15 cellular contexts compared by ENCODE assay signal in the genomic region with DNA sequence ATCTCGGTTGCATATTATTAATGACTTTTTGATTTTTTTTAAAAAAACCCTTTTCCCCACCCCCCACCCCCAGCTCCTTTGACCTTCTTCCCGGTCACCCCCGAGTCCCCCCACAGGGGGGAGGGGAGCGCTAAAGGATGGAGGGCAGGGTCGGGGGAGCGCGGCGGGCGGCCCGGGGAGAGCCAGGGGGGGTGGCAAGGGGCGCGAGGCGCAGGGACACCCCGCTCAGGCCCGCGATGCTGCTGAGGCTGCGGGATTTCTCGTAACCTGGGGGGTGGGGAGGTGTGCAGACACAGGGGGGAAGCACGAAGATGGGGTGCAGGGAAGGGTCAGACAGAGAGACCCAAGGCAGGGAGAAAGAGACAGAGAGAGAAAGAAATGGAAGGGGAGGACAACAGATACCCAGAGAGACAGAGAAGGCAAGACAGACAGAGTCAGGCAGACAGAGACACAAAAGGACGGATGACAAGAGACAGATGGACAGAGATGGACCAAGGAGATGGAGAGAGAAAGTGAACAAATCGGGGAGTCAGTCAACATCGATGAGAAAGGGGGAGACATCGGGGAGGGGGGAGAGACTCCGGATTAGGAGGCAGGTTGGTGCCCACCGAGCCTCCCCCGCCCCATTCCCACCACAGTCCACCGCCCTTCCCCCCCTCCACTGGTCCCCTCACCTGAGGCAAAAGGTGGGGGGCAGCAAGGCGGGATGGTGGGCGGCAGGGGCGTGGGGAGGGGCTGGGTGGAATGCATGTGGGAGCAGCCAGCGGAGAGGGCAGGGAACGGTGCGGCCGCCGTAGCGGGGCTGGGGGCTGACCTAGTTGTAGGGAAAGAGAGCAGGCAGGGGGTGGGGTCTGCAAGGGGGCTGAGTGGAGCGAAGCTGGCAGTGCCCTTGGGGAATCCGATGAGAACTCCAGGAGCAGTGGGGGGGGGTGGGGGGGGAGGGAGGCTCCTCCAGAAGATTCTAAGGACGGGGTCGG. TPM values are rescaled to one million over a fixed set of nuclear protein-coding genes. Genes with fewer than 3 reads are reported as not detected.
DNase-seq lines count a peak whose midpoint lies in the region; ATAC-seq, FAIRE-seq and TF ChIP-seq lines count a peak whose summit lies in the region.
"Had no signal": no experiment of that assay in that cellular context is flagged by ENCODE, and none has a peak within 500 bp of the region (broad histone marks: within the 10 kb centered on the region; RNA-seq: fewer than 3 reads in every experiment).

No MANE protein-coding gene starts in this region.

- H4K20me1 ChIP-seq in H1 (replicated peaks in 1 of 2; ENCODE audit: control insufficient read depth in 1 of 2, insufficient read depth in 2 of 2, low read length in 2 of 2) (peaks cover 0 to 1% of the 10 kb centered on the region in 2 experiments), osteoblast (ENCODE audit: insufficient read depth, low read length) (no peaks in the 10 kb centered on the region)

- peak overlapping the region; percentile 57 for H3K27ac ChIP-seq in H1 (ENCODE audit: low read depth, low read length)
- no peak overlapping the region for H3K27ac ChIP-seq in osteoblast (ENCODE audit: low read depth, low read length)
- H3K27ac ChIP-seq: uterus had no signal

- no peak for TF ChIP-seq POLR2A in H1 (IDR thresholded peaks at IDR 0.05; ENCODE audit: control extremely low read depth in 1 of 2, low read depth in 2 of 2, low read length in 2 of 2)

- peaks cover 0 to 5% (median 1%) of the 10 kb centered on the region in 4 experiments; a peak in 2 of 7 replicates for H3K27me3 ChIP-seq in H1 (replicated peaks in 1 of 4; ENCODE audit: control insufficient read depth in 3 of 4, extremely low read depth in 1 of 4, insufficient read depth in 3 of 4, low read length in 3 of 4)
- peaks cover 26% of the 10 kb centered on the region for H3K27me3 ChIP-seq in osteoblast (ENCODE audit: insufficient read depth, low read length)

- POLR2A ChIA-PET in H1 (lab: Charles Lee; ENCODE audit: partially characterized antibody): interaction anchor here (0.6 to 4.6 kb wide), 16 partner anchors 8 to 490 kb away, joined by 3 to 46 read pairs (median 4); a partner anchor contains a TSS

- peak overlapping the region; percentile 80 for H3K18ac ChIP-seq in H1 (ENCODE audit: extremely low read depth, low read length)

- H3K4me3 ChIP-seq in H1 (ENCODE audit: extremely low read depth in 1 of 4, insufficient read depth in 2 of 4, low read depth in 3 of 4, low read length in 4 of 4) (peak overlapping the region; percentile 52 to 88 (median 68)), osteoblast (ENCODE audit: insufficient read depth, low read length) (no peak overlapping the region)
- H3K4me3 ChIP-seq: uterus had no signal

- peaks cover 5 to 14% (median 9%) of the 10 kb centered on the region in 4 experiments for H3K4me1 ChIP-seq in H1 (replicated peaks in 1 of 4; ENCODE audit: control insufficient read depth in 3 of 4, insufficient read depth in 4 of 4, low read length in 3 of 4)
- H3K4me1 ChIP-seq in osteoblast (ENCODE audit: insufficient read depth, low read length): no peaks in the 10 kb centered on the region
- H3K4me1 ChIP-seq: uterus had no signal

- peaks cover 22% of the 10 kb centered on the region for H3K23me2 ChIP-seq in H1 (ENCODE audit: low read depth, low read length)

- DNase-seq in T-helper 2 cell treated with Interferon-gamma antibody and Interleukin-4, amounts not matched to agents 5 μg/mL and 100 μg/mL, for 36 hours (ENCODE audit: low spot score): no peak
- DNase-seq in T-helper 2 cell (no peak), NCI-H146 treated with DMSO at 0.1 percent for 48 hours (lab: John Stamatoyannopoulos, UW; ENCODE audit: unreplicated experiment) (peak; percentile 15), H1 (ENCODE audit: low read depth in 1 of 2, low spot score in 2 of 2) (peak in 1 of 2 experiments; percentile 77), osteoblast (ENCODE audit: insufficient read length, low spot score, missing footprints) (peak; percentile 41), NCI-H1092 treated with DMSO at 0.1 percent for 48 hours (lab: John Stamatoyannopoulos, UW) (no peak)
- no peak for DNase-seq in stimulated activated CD4-positive, alpha-beta T cell treated with anti-CD3 and anti-CD28 coated beads, Interleukin-2, amount 100 ng/mL, for 24 hours
- DNase-seq: activated CD4-positive, alpha-beta T cell treated with anti-CD3 and anti-CD28 coated beads, Interleukin-2, amount 50 U/mL, for 4 hours; AML-193; foreskin melanocyte; mesenchymal stem cell; MM.1S; SIG-M5; uterus had no signal

- H2AK5ac ChIP-seq in H1 (ENCODE audit: low read depth, low read length): peak overlapping the region; percentile 86; the same call in 1 of the 2 replicates

- peak overlapping the region; percentile 88 to 98 for H3K4me2 ChIP-seq in H1 (ENCODE audit: insufficient read depth in 1 of 2, low read depth in 2 of 2, low read length in 2 of 2)
- H3K4me2 ChIP-seq in osteoblast (ENCODE audit: insufficient read depth, low read length): no peak overlapping the region

- TF ChIP-seq RAD21 in H1 (IDR thresholded peaks at IDR 0.05 in 1 of 2, conservative IDR thresholded peaks at IDR 0.05 in 1 of 2; ENCODE audit: low read depth in 2 of 2, low read length in 2 of 2): no peak

- CTCF ChIA-PET in H1 (lab: Charles Lee; ENCODE audit: partially characterized antibody): interaction anchor here (1.0 to 2.3 kb wide), 13 partner anchors 10 to 164 kb away, joined by 3 to 10 read pairs (median 5); a partner anchor contains a TSS

- H3K79me1 ChIP-seq in H1 (ENCODE audit: low read depth, low read length): no peaks in the 10 kb centered on the region

- peak overlapping the region; percentile 8 for H2BK120ac ChIP-seq in H1 (replicated peaks; ENCODE audit: low read depth, low read length)

- H2BK15ac ChIP-seq in H1 (ENCODE audit: low read length): peak overlapping the region; percentile 48; the same call in 1 of the 2 replicates

- H3K9me3 Mint-ChIP-seq in T-helper 2 cell treated with Interferon-gamma antibody and Interleukin-4, amounts not matched to agents 5 μg/mL and 100 μg/mL, for 36 hours: no peaks in the 10 kb centered on the region

- 0 out of 2 replicates have a peak overlapping the region, but pooled peaks have one; percentile 40 for H2BK20ac ChIP-seq in H1 (ENCODE audit: low read length)

- peak overlapping the region; percentile 3 for H3K56ac ChIP-seq in H1 (replicated peaks; ENCODE audit: insufficient read length, low read depth, low read length)

- TF ChIP-seq CTCF in H1 (IDR thresholded peaks at IDR 0.05; ENCODE audit: control extremely low read depth in 1 of 3, insufficient read depth in 1 of 3, low read depth in 1 of 3, low read length in 3 of 3) (no peak), osteoblast (IDR thresholded peaks at IDR 0.05; ENCODE audit: extremely low read depth, low read depth, low read length) (no peak)

- no peak for TF ChIP-seq EP300 in H1 (IDR thresholded peaks at IDR 0.05; ENCODE audit: borderline replicate concordance in 1 of 2, low read depth in 2 of 2, low read length in 2 of 2)

- H3K4ac ChIP-seq in H1 (replicated peaks; ENCODE audit: insufficient read length, low read depth, low read length): peak overlapping the region; percentile 22

- H3K23ac ChIP-seq in H1 (ENCODE audit: insufficient read length): no peak overlapping the region

- H3K4me1 Mint-ChIP-seq in T-helper 2 cell treated with Interferon-gamma antibody and Interleukin-4, amounts not matched to agents 5 μg/mL and 100 μg/mL, for 36 hours (ENCODE audit: low read depth): peaks cover 8% of the 10 kb centered on the region

- H3K14ac ChIP-seq in H1 (ENCODE audit: insufficient read length): no peak overlapping the region

- H2BK12ac ChIP-seq in H1 (ENCODE audit: low read depth, low read length): peak overlapping the region; percentile 89

- peaks cover 5% of the 10 kb centered on the region for H3K36me3 Mint-ChIP-seq in T-helper 2 cell treated with Interferon-gamma antibody and Interleukin-4, amounts not matched to agents 5 μg/mL and 100 μg/mL, for 36 hours (ENCODE audit: low read depth)

- H2BK5ac ChIP-seq in H1 (ENCODE audit: low read depth, low read length): peak overlapping the region; percentile 71

- H3K4me3 Mint-ChIP-seq in T-helper 2 cell treated with Interferon-gamma antibody and Interleukin-4, amounts not matched to agents 5 μg/mL and 100 μg/mL, for 36 hours: peak overlapping the region; percentile 68

- FAIRE-seq in H1 (lab: Jason Lieb, UNC): no peak

- WGBS in H1 (ENCODE audit: extremely low coverage in 1 of 2, insufficient coverage in 1 of 2, insufficient read length in 1 of 2, insufficient replicate concordance in 2 of 2, low coverage in 1 of 2, low lambda C conversion rate in 2 of 2, missing lambda C conversion rate in 1 of 2), 2 experiments: 4% methylated on average over 10 of the region's 40 CpGs; no CpG with 5 or more reads in 1 of the 2 experiments

- peak overlapping the region; percentile 88 for H4K91ac ChIP-seq in H1 (replicated peaks; ENCODE audit: insufficient read length, low read length)

- H2AFZ ChIP-seq in H1 (ENCODE audit: low read length) (no peak overlapping the region), osteoblast (ENCODE audit: low read length) (no peak overlapping the region)

- H3K27ac Mint-ChIP-seq in T-helper 2 cell treated with Interferon-gamma antibody and Interleukin-4, amounts not matched to agents 5 μg/mL and 100 μg/mL, for 36 hours: peak overlapping the region; percentile 66

- peaks cover 51% of the 10 kb centered on the region for H3K27me3 Mint-ChIP-seq in T-helper 2 cell treated with Interferon-gamma antibody and Interleukin-4, amounts not matched to agents 5 μg/mL and 100 μg/mL, for 36 hours (ENCODE audit: low read depth)

- H3K36me3 ChIP-seq in H1 (ENCODE audit: control insufficient read depth in 2 of 4, insufficient read depth in 4 of 4, low read length in 3 of 4) (peaks cover 0 to 6% (median 0%) of the 10 kb centered on the region in 4 experiments; a peak in 1 of 8 replicates), osteoblast (ENCODE audit: insufficient read depth, low read length) (no peaks in the 10 kb centered on the region)
- H3K36me3 ChIP-seq: uterus had no signal

- H4K5ac ChIP-seq in H1 (ENCODE audit: insufficient read length, low read depth, low read length): peak overlapping the region; percentile 87

- peak overlapping the region in 1 of 4 experiments; percentile 91; a peak in 4 of 7 replicates for H3K9ac ChIP-seq in H1 (replicated peaks in 1 of 4; ENCODE audit: extremely low read depth in 1 of 4, low read depth in 3 of 4, low read length in 3 of 4)

- no peak for ATAC-seq in GM21717 (IDR thresholded peaks at IDR 0.05; ENCODE audit: unreplicated experiment)

- no peaks in the 10 kb centered on the region for H3K9me3 ChIP-seq in H1 (ENCODE audit: insufficient read depth in 2 of 2, low read depth in 1 of 2, low read length in 1 of 2)
- H3K9me3 ChIP-seq in osteoblast (ENCODE audit: low read depth, low read length): no peaks in the 10 kb centered on the region
- H3K9me3 ChIP-seq: uterus had no signal

- no peak overlapping the region; the same call in 1 of the 2 replicates for H4K8ac ChIP-seq in H1 (ENCODE audit: extremely low read depth, insufficient read depth, low read length)

- H3K79me2 ChIP-seq in H1 (ENCODE audit: control insufficient read depth in 1 of 2, insufficient read depth in 2 of 2, low read length in 2 of 2) (no peaks in the 10 kb centered on the region), osteoblast (ENCODE audit: insufficient read depth, low read length) (no peaks in the 10 kb centered on the region)

RNA-seq across cellular contexts. Expression of a gene that starts 14.2 kb away (rescaled TPM):
- 7.2 and 8.5 TPM in 2 replicates for total RNA-seq in H1 (2021; fragmentation: NEBNext Ultra II Directional; extraction: Animal tissue kit (Norgen Biotek cat#: 25700))
- polyA plus RNA-seq in H1 (2011; rRNA removed): 3.9 and 6.3 TPM in 2 replicates
- polyA plus RNA-seq in H1 (2011; cell fraction: cytosol; rRNA removed): 3.0 TPM
- polyA plus RNA-seq in H1 (2011; cell fraction: nucleus; rRNA removed): 20.7 TPM
- polyA plus RNA-seq in H1 (2012, experiment 1 of 2): 9.3 to 12.8 TPM (median 11.1 TPM) in 4 replicates
- polyA plus RNA-seq in H1 (2012, experiment 2 of 2): 5.4 TPM
- polyA plus RNA-seq in H1 (2013, experiment 1 of 2): 4.5 TPM
- 4.0 TPM for polyA plus RNA-seq in H1 (2013, experiment 2 of 2)
- polyA minus RNA-seq in H1 (2011; rRNA and poly(A)+ RNA removed): 3.3 and 3.8 TPM in 2 replicates
- 6.0 TPM for polyA minus RNA-seq in H1 (2011; cell fraction: cytosol; rRNA and poly(A)+ RNA removed)
- polyA minus RNA-seq in H1 (2011; cell fraction: nucleus; rRNA and poly(A)+ RNA removed): 7.3 TPM
- total RNA-seq in osteoblast: under 0.01 TPM in 1 of 2 replicates, not detected in the other

RNA-seq across cellular contexts. Expression of a gene that starts 50.4 kb away (rescaled TPM):
- total RNA-seq in H1 (2021; fragmentation: NEBNext Ultra II Directional; extraction: Animal tissue kit (Norgen Biotek cat#: 25700)): 0.71 and 1.1 TPM in 2 replicates
- 0.73 and 0.93 TPM in 2 replicates for polyA plus RNA-seq in H1 (2011; rRNA removed)
- polyA plus RNA-seq in H1 (2011; cell fraction: cytosol; rRNA removed): 0.89 TPM
- polyA plus RNA-seq in H1 (2011; cell fraction: nucleus; rRNA removed): 3.3 TPM
- 0.40 to 1.0 TPM (median 0.84 TPM) in 4 replicates for polyA plus RNA-seq in H1 (2012, experiment 1 of 2)
- polyA plus RNA-seq in H1 (2012, experiment 2 of 2): 0.72 TPM
- 0.71 TPM for polyA plus RNA-seq in H1 (2013, experiment 1 of 2)
- 0.63 TPM for polyA plus RNA-seq in H1 (2013, experiment 2 of 2)
- 0.15 and 0.35 TPM in 2 replicates for polyA minus RNA-seq in H1 (2011; rRNA and poly(A)+ RNA removed)
- polyA minus RNA-seq in H1 (2011; cell fraction: cytosol; rRNA and poly(A)+ RNA removed): 0.73 TPM
- 1.00 TPM for polyA minus RNA-seq in H1 (2011; cell fraction: nucleus; rRNA and poly(A)+ RNA removed)
- under 0.01 and 0.29 TPM in 2 replicates for total RNA-seq in osteoblast

Comparison
In these comparisons a context has a peak if more than half of its experiments do, and no peak if none do; other contexts are left out.
1. DNase-seq: peak in NCI-H146 treated with DMSO at 0.1 percent for 48 hours (single experiment) and osteoblast (single experiment); none in T-helper 2 cell treated with Interferon-gamma antibody and Interleukin-4, amounts not matched to agents 5 μg/mL and 100 μg/mL, for 36 hours (single experiment), T-helper 2 cell (0 of 5), stimulated activated CD4-positive, alpha-beta T cell treated with anti-CD3 and anti-CD28 coated beads, Interleukin-2, amount 100 ng/mL, for 24 hours (0 of 2) and NCI-H1092 treated with DMSO at 0.1 percent for 48 hours (single experiment).